9 cellular contexts compared by ENCODE assay signal in genomic region chr1:151542710-151543129, GRCh38. TPM values are rescaled to one million over a fixed set of nuclear protein-coding genes. Genes with fewer than 3 reads are reported as not detected.
A peak's percentile ranks its signal among the peaks of the same experiment; 100 is the strongest.
DNase-seq lines count a peak whose midpoint lies in the region; ATAC-seq and TF ChIP-seq lines count a peak whose summit lies in the region.
"Had no signal": no experiment of that assay in that cellular context is flagged by ENCODE, and none has a peak within 500 bp of the region (broad histone marks: within the 10 kb centered on the region; RNA-seq: fewer than 3 reads in every experiment).

No MANE protein-coding gene starts in this region.

- H3K4me3 ChIP-seq in Panc1 (ENCODE audit: low read depth in 2 of 2, low read length in 2 of 2) (peak overlapping the region; percentile 85 to 98), skeletal muscle satellite cell (ENCODE audit: low read length) (peak overlapping the region; percentile 39), coronary artery (no peak overlapping the region), thyroid gland (replicated peaks in 1 of 3) (no peak overlapping the region)

- in situ Hi-C loops in Panc1 (cut with HindIII; ENCODE audit: low pct_unique_long_range_greater_than_20kb, low sequenced_read_pairs) = no loop called here

- no TSS peak for BruUV-seq in Panc1 (replicated peaks; lab: Mats Ljungman, UMichigan)

- intact Hi-C loops in Panc1 (cut with micrococcal nuclease; ENCODE audit: unreplicated experiment) (loop anchor here (10.0 kb wide), 1 partner anchor 98 kb away; no protein-coding TSS in a partner anchor), thyroid gland (cut with DNase I) (no loop called here)

- H3K4me1 ChIP-seq in Panc1 (ENCODE audit: control insufficient read depth, insufficient read depth, low read length) (peaks cover 50% of the 10 kb centered on the region), skeletal muscle satellite cell (ENCODE audit: control insufficient read depth, insufficient read depth, low read length) (peaks cover 49% of the 10 kb centered on the region), thyroid gland (peaks cover 11 to 30% of the 10 kb centered on the region in 2 donors)

- peak overlapping the region; percentile 87 for H3K4me2 ChIP-seq in skeletal muscle satellite cell (ENCODE audit: low read length)

- no peak for ATAC-seq in Panc1
- ATAC-seq in HG02623 (IDR thresholded peaks at IDR 0.05; ENCODE audit: unreplicated experiment) = no peak

- H3K36me3 ChIP-seq in Panc1 (ENCODE audit: control insufficient read depth, insufficient read depth, low read length) (no peaks in the 10 kb centered on the region), skeletal muscle satellite cell (ENCODE audit: insufficient read depth, low read length) (no peaks in the 10 kb centered on the region), thyroid gland (no peaks in the 10 kb centered on the region)

- peak overlapping the region; percentile 91 for H3K9ac ChIP-seq in skeletal muscle satellite cell (ENCODE audit: low read depth, low read length)

- H3K27ac ChIP-seq in Panc1 (ENCODE audit: low read length) = peak overlapping the region; percentile 87
- peak overlapping the region in 1 of 2 donors; percentile 28 for H3K27ac ChIP-seq in coronary artery
- no peak overlapping the region for H3K27ac ChIP-seq in thyroid gland

- no peak for TF ChIP-seq POLR2A in thyroid gland (IDR thresholded peaks at IDR 0.05)

- H3K27me3 ChIP-seq in Panc1 (ENCODE audit: control insufficient read depth, insufficient read depth, low read length) = no peaks in the 10 kb centered on the region
- no peaks in the 10 kb centered on the region for H3K27me3 ChIP-seq in skeletal muscle satellite cell (ENCODE audit: control insufficient read depth, insufficient read depth, low read length)
- H3K27me3 ChIP-seq in thyroid gland = no peaks in the 10 kb centered on the region

- TF ChIP-seq CTCF in Panc1 (IDR thresholded peaks at IDR 0.05) = no peak
- TF ChIP-seq CTCF in coronary artery (IDR thresholded peaks at IDR 0.05) = no peak
- no peak for TF ChIP-seq CTCF in thyroid gland (IDR thresholded peaks at IDR 0.05)

- no peaks in the 10 kb centered on the region for H3K9me3 ChIP-seq in Panc1 (ENCODE audit: control insufficient read depth, insufficient read depth, low read depth, low read length)
- no peaks in the 10 kb centered on the region for H3K9me3 ChIP-seq in skeletal muscle satellite cell (replicated peaks; ENCODE audit: low read length)
- no peaks in the 10 kb centered on the region for H3K9me3 ChIP-seq in thyroid gland

- POLR2A ChIA-PET in Panc1 (lab: Charles Lee) = interaction anchor here (0.7 kb wide), 1 partner anchor 98 kb away, joined by 3 read pairs; no protein-coding TSS in a partner anchor

- 69 to 81% methylated on average over 3 of the region's 3 CpGs for WGBS in thyroid gland, 2 donors

- DNase-seq in GM03348 (ENCODE audit: low spot score) (peak; percentile 88), Panc1 (ENCODE audit: low read depth, low spot score) (no peak), fibroblast of peridontal ligament (ENCODE audit: extremely low read depth) (peak; percentile 72), globus pallidus (ENCODE audit: low spot score) (no peak), coronary artery (ENCODE audit: low spot score) (no peak), thyroid gland (no peak)

- CTCF ChIA-PET in Panc1 (lab: Charles Lee) = no interaction called here

RNA-seq across cellular contexts. Expression of gene TUFT1, which starts 2.6 kb away (rescaled TPM):
- total RNA-seq in Panc1 (2021; ENCODE audit: unreplicated experiment) (66.4 TPM), thyroid gland (1 to 10 TPM; 4.0 to 8.8 (median 5.0) TPM)
- polyA plus RNA-seq in Panc1 (2012; ENCODE audit: insufficient read length) = 68.5 TPM
- 3.1 and 3.3 TPM in 2 replicates for total RNA-seq in skeletal muscle satellite cell (2012; rRNA removed)

RNA-seq across cellular contexts. Expression of gene CGN, which starts 31.5 kb away (rescaled TPM):
- total RNA-seq in Panc1 (2021; ENCODE audit: unreplicated experiment) = 10.2 TPM
- polyA plus RNA-seq in Panc1 (2012; ENCODE audit: insufficient read length) = 7.4 TPM
- not detected in 2 replicates for total RNA-seq in skeletal muscle satellite cell (2012; rRNA removed)
- total RNA-seq in thyroid gland = 10 to 100 TPM in 1 of 4 donors, 1 to 10 TPM in 3; 7.7 to 14.9 (median 8.7) TPM
- polyA plus RNA-seq: IgD-negative memory B cell had no signal

Comparison
In these comparisons a context has a peak if more than half of its experiments do, and no peak if none do; other contexts are left out.
1. DNase-seq: peak in GM03348 (single experiment) and fibroblast of peridontal ligament (single experiment); none in Panc1 (single experiment), globus pallidus (single experiment), coronary artery (single experiment) and thyroid gland (0 of 2).
2. H3K4me3 ChIP-seq: peak in Panc1 (2 of 2) and skeletal muscle satellite cell (single experiment); none in coronary artery (single experiment) and thyroid gland (0 of 3).